Comparison of ENCODE assay signal across 15 cellular contexts in genomic region chr4:16607241-16607640, GRCh38.
"Had no signal": no experiment of that assay in that cellular context is flagged by ENCODE, and none has a peak within 500 bp of the region (broad histone marks: within the 10 kb centered on the region; RNA-seq: fewer than 3 reads in every experiment).

No MANE protein-coding gene starts in this region.

- DNase-seq: effector memory CD8-positive, alpha-beta T cell; foreskin keratinocyte; left colon; mesendoderm; naive B cell; nephron progenitor cell; posterior cingulate gyrus; sigmoid colon; small intestine; stimulated activated CD4-positive, alpha-beta T cell treated with anti-CD3 and anti-CD28 coated beads, Interleukin-12 subunit alpha, Interleukin-12 subunit beta, amount 100 ng/mL, for 4 hours; stimulated activated naive CD4-positive, alpha-beta T cell treated with Interleukin-2 at 50 U/mL for 16 hours had no signal

- H3K4me3 Mint-ChIP-seq: dendritic cell treated with granulocyte-macrophage colony-stimulating factor and Interleukin-4, amounts not matched to agents 40 ng/mL and 50 ng/mL, for 4 days; effector memory CD8-positive, alpha-beta T cell; naive B cell; nephron progenitor cell; type B pancreatic cell had no signal

- H3K9me3 ChIP-seq: esophagus muscularis mucosa had no signal

- H3K27ac Mint-ChIP-seq: dendritic cell treated with granulocyte-macrophage colony-stimulating factor and Interleukin-4, amounts not matched to agents 40 ng/mL and 50 ng/mL, for 4 days; effector memory CD8-positive, alpha-beta T cell; naive B cell; nephron progenitor cell; type B pancreatic cell had no signal

- H3K27ac ChIP-seq: epithelial cell of prostate, esophagus muscularis mucosa, foreskin keratinocyte, sigmoid colon had no signal

- H3K36me3 Mint-ChIP-seq: type B pancreatic cell had no signal

- H3K4me1 ChIP-seq: foreskin keratinocyte, sigmoid colon had no signal

- H3K36me3 ChIP-seq: esophagus muscularis mucosa, sigmoid colon had no signal

- ATAC-seq: effector memory CD8-positive, alpha-beta T cell; foreskin keratinocyte; left colon had no signal

- H3K27me3 ChIP-seq: esophagus muscularis mucosa, foreskin keratinocyte, sigmoid colon had no signal

- H3K4me3 ChIP-seq: esophagus muscularis mucosa, sigmoid colon had no signal

- H3K27me3 Mint-ChIP-seq: dendritic cell treated with granulocyte-macrophage colony-stimulating factor and Interleukin-4, amounts not matched to agents 40 ng/mL and 50 ng/mL, for 4 days; effector memory CD8-positive, alpha-beta T cell; naive B cell; type B pancreatic cell had no signal

- H3K4me1 Mint-ChIP-seq: naive B cell had no signal
